ENCODE assay signal across 9 cellular contexts in the genomic region with DNA sequence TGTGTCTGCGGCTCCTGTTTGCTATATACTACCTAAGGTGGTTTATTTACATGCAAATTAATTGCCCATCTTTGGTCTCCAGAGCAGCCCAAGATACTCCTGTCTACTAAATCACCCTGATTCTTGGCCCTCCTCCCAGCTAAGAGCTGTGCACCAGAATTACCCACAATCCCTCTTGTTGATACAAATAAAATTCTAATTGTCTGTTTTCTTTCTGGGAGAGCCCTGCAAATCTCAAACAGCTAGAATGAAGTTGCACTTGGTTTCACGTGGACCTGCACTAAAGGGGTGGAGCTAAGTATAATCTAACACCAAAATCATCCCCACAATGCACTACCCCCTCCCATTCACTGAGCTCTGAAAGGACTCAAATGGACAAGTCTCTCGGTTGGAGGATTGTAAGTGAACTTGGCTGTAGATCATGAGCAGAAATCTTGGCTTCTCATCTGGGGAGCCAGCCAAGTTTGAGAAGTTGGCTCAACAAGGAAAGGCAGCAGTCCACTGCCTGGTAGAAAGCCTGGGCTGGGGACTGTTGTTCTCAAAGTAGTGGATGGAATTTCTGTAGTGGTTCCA. TPM values are rescaled to one million over a fixed set of nuclear protein-coding genes. Genes with fewer than 3 reads are reported as not detected.
DNase-seq lines count a peak whose midpoint lies in the region; ATAC-seq and TF ChIP-seq lines count a peak whose summit lies in the region.
"Had no signal": no experiment of that assay in that cellular context is flagged by ENCODE, and none has a peak within 500 bp of the region (broad histone marks: within the 10 kb centered on the region; RNA-seq: fewer than 3 reads in every experiment).

No MANE protein-coding gene starts in this region.

- TF ChIP-seq CTCF in breast epithelium (IDR thresholded peaks at IDR 0.05): no peak
- TF ChIP-seq CTCF in upper lobe of left lung (IDR thresholded peaks at IDR 0.05): no peak
- TF ChIP-seq CTCF in osteocyte (IDR thresholded peaks at IDR 0.05): no peak

- no peak for TF ChIP-seq EP300 in upper lobe of left lung (IDR thresholded peaks at IDR 0.05)

- no peaks in the 10 kb centered on the region for H3K9me3 ChIP-seq in breast epithelium
- no peaks in the 10 kb centered on the region for H3K9me3 ChIP-seq in upper lobe of left lung

- intact Hi-C loops in breast epithelium (cut with DNase I; ENCODE audit: low total_unique reads): no loop called here

- TF ChIP-seq POLR2A in breast epithelium (IDR thresholded peaks at IDR 0.05) (no peak), upper lobe of left lung (IDR thresholded peaks at IDR 0.05) (no peak)

- H3K4me1 ChIP-seq in breast epithelium (peaks cover 4 to 37% of the 10 kb centered on the region in 2 donors), upper lobe of left lung (peaks cover 44 to 59% (median 56%) of the 10 kb centered on the region in 4 donors)

- no peak overlapping the region for H3K27ac Mint-ChIP-seq in activated naive CD4-positive, alpha-beta T cell treated with anti-CD3 and anti-CD28 coated beads, Interleukin-2, amount 50 U/mL, for 24 hours
- H3K27ac Mint-ChIP-seq in memory B cell: peak overlapping the region; percentile 63
- H3K27ac Mint-ChIP-seq in osteocyte (ENCODE audit: unreplicated experiment): no peak overlapping the region

- H3K4me3 ChIP-seq in breast epithelium (no peak overlapping the region), upper lobe of left lung (no peak overlapping the region)

- H3K36me3 ChIP-seq in breast epithelium: peaks cover 5% of the 10 kb centered on the region
- peaks cover 17 to 51% (median 31%) of the 10 kb centered on the region in 4 donors for H3K36me3 ChIP-seq in upper lobe of left lung

- peaks cover 31% of the 10 kb centered on the region for H3K36me3 Mint-ChIP-seq in activated naive CD4-positive, alpha-beta T cell treated with anti-CD3 and anti-CD28 coated beads, Interleukin-2, amount 50 U/mL, for 24 hours
- H3K36me3 Mint-ChIP-seq in memory B cell: peaks cover 28% of the 10 kb centered on the region
- H3K36me3 Mint-ChIP-seq in osteocyte (ENCODE audit: unreplicated experiment): peaks cover 51% of the 10 kb centered on the region

- H3K27me3 Mint-ChIP-seq in activated naive CD4-positive, alpha-beta T cell treated with anti-CD3 and anti-CD28 coated beads, Interleukin-2, amount 50 U/mL, for 24 hours: no peaks in the 10 kb centered on the region
- H3K27me3 Mint-ChIP-seq in memory B cell (no peaks in the 10 kb centered on the region), osteocyte (ENCODE audit: unreplicated experiment) (no peaks in the 10 kb centered on the region)

- WGBS in upper lobe of left lung, 2 donors: 34 to 39% methylated on average over 3 of the region's 3 CpGs

- no peaks in the 10 kb centered on the region for H3K9me3 Mint-ChIP-seq in activated naive CD4-positive, alpha-beta T cell treated with anti-CD3 and anti-CD28 coated beads, Interleukin-2, amount 50 U/mL, for 24 hours
- H3K9me3 Mint-ChIP-seq in memory B cell (no peaks in the 10 kb centered on the region), osteocyte (ENCODE audit: unreplicated experiment) (no peaks in the 10 kb centered on the region)

- H3K4me1 Mint-ChIP-seq in activated naive CD4-positive, alpha-beta T cell treated with anti-CD3 and anti-CD28 coated beads, Interleukin-2, amount 50 U/mL, for 24 hours: peaks cover 86% of the 10 kb centered on the region
- H3K4me1 Mint-ChIP-seq in memory B cell: peaks cover 33% of the 10 kb centered on the region
- H3K4me1 Mint-ChIP-seq in osteocyte (ENCODE audit: unreplicated experiment): peaks cover 37% of the 10 kb centered on the region

- ATAC-seq in memory B cell (ENCODE audit: low read depth) (no peak), upper lobe of left lung (ENCODE audit: low FRiP score in 2 of 2) (peak; percentile 56 to 77), GM18867 (IDR thresholded peaks at IDR 0.05; ENCODE audit: unreplicated experiment) (no peak)

- H3K4me3 Mint-ChIP-seq in activated naive CD4-positive, alpha-beta T cell treated with anti-CD3 and anti-CD28 coated beads, Interleukin-2, amount 50 U/mL, for 24 hours: peak overlapping the region; percentile 59
- no peak overlapping the region for H3K4me3 Mint-ChIP-seq in memory B cell
- H3K4me3 Mint-ChIP-seq in osteocyte (ENCODE audit: unreplicated experiment): no peak overlapping the region

- DNase-seq in activated naive CD4-positive, alpha-beta T cell (lab: John Stamatoyannopoulos, UW): no peak
- DNase-seq in breast epithelium (ENCODE audit: low spot score in 2 of 2) (peak; percentile 56 to 67), memory B cell (ENCODE audit: low spot score in 2 of 2) (no peak), upper lobe of left lung (peak in 1 of 2 donors; percentile 40), osteocyte (ENCODE audit: extremely low spot score, unreplicated experiment) (no peak), NCI-H526 treated with DMSO at 0.1 percent for 48 hours (lab: John Stamatoyannopoulos, UW) (no peak)

- H3K27ac ChIP-seq in breast epithelium (peak overlapping the region; percentile 66 to 68), upper lobe of left lung (peak overlapping the region; percentile 13 to 78 (median 40))
- H3K27ac ChIP-seq: HL-60 had no signal

- H3K27me3 ChIP-seq in breast epithelium (no peaks in the 10 kb centered on the region), upper lobe of left lung (no peaks in the 10 kb centered on the region)

RNA-seq across cellular contexts. Expression of a gene that starts 6.6 kb away (rescaled TPM):
- 10 to 100 TPM; 50.5 to 64.1 (median 51.7) TPM for total RNA-seq in breast epithelium
- 100 to 1,000 TPM in 2 of 6 donors, 10 to 100 TPM in 4; 53.7 to 146 (median 68.2) TPM for total RNA-seq in upper lobe of left lung
- 119 and 120 TPM in 2 replicates for total RNA-seq in osteocyte

Comparison
In these comparisons a context has a peak if more than half of its experiments do, and no peak if none do; other contexts are left out.
1. DNase-seq: peak in breast epithelium (2 of 2); none in activated naive CD4-positive, alpha-beta T cell (0 of 4), memory B cell (0 of 2), osteocyte (single experiment) and NCI-H526 treated with DMSO at 0.1 percent for 48 hours (single experiment).
2. ATAC-seq: peak in upper lobe of left lung (2 of 2); none in memory B cell (single experiment) and GM18867 (single experiment).